Comparison of ENCODE assay signal across 9 cellular contexts in the genomic region with DNA sequence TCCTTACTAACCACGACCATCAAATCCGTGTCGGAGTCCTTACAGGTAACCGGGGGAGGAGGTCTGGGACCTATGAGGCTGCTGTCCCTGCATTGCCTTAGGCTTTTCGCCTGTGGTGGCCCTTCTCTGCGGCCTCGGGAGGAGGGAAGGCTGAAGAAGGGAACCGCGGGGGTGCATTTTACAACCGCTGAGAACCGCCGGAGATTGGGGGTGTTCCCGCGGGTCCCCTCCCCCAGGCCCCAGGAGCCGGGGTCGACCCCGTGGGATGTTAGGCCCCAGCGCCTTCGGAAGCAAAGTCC. TPM values are rescaled to one million over a fixed set of nuclear protein-coding genes. Genes with fewer than 3 reads are reported as not detected.
A peak's percentile ranks its signal among the peaks of the same experiment; 100 is the strongest.
DNase-seq lines count a peak whose midpoint lies in the region; ATAC-seq and TF ChIP-seq lines count a peak whose summit lies in the region.
"Had no signal": no experiment of that assay in that cellular context is flagged by ENCODE, and none has a peak within 500 bp of the region (broad histone marks: within the 10 kb centered on the region; RNA-seq: fewer than 3 reads in every experiment).

No MANE protein-coding gene starts in this region.

- H3K9me3 Mint-ChIP-seq in glutamatergic neuron (ENCODE audit: unreplicated experiment): peaks cover 10% of the 10 kb centered on the region

- peaks cover 2% of the 10 kb centered on the region for H3K27me3 Mint-ChIP-seq in glutamatergic neuron (ENCODE audit: unreplicated experiment)

- DNase-seq in T-helper 9 cell: peak; percentile 4
- DNase-seq in glutamatergic neuron: no peak
- DNase-seq in stimulated activated CD8-positive, alpha-beta memory T cell treated with anti-CD3 and anti-CD28 coated beads, Interleukin-7, amount 100 ng/mL, for 24 hours (ENCODE audit: low read depth): peak; percentile 3
- DNase-seq in NCI-H146 (lab: John Stamatoyannopoulos, UW): no peak

- H3K4me1 Mint-ChIP-seq in glutamatergic neuron (ENCODE audit: low read depth, unreplicated experiment): peaks cover 2% of the 10 kb centered on the region

- H3K36me3 Mint-ChIP-seq in glutamatergic neuron (ENCODE audit: unreplicated experiment): no peaks in the 10 kb centered on the region

- H3K4me3 Mint-ChIP-seq in glutamatergic neuron (ENCODE audit: unreplicated experiment): peak overlapping the region; percentile 94

- peak overlapping the region; percentile 85 for H3K27ac Mint-ChIP-seq in glutamatergic neuron (ENCODE audit: unreplicated experiment)

- TF ChIP-seq CTCF in glutamatergic neuron (IDR thresholded peaks at IDR 0.05; ENCODE audit: partially characterized antibody, unreplicated experiment): no peak

- ATAC-seq in GM21723 (IDR thresholded peaks at IDR 0.05; ENCODE audit: unreplicated experiment): peak; percentile 0
- ATAC-seq in HG02623 (IDR thresholded peaks at IDR 0.05; ENCODE audit: unreplicated experiment): no peak
- no peak for ATAC-seq in HG02798 (IDR thresholded peaks at IDR 0.05; ENCODE audit: poor library complexity, unreplicated experiment)
- ATAC-seq in GM21786 (IDR thresholded peaks at IDR 0.05; ENCODE audit: unreplicated experiment): no peak

RNA-seq across cellular contexts. Expression of a gene that starts 0.5 kb away (rescaled TPM):
- total RNA-seq in glutamatergic neuron (ENCODE audit: unreplicated experiment): 29.8 TPM

RNA-seq across cellular contexts. Expression of a gene that starts 22.3 kb away (rescaled TPM):
- total RNA-seq in glutamatergic neuron (ENCODE audit: unreplicated experiment): not detected
- total RNA-seq: T-helper 1 cell treated with Interleukin-12 subunit alpha and Interleukin-12 subunit beta and Interleukin-4 antibody, amounts not matched to agents 30 ng/mL and 1 ng/mL, for 36 hours had no signal

Comparison
In these comparisons a context has a peak if more than half of its experiments do, and no peak if none do; other contexts are left out.
1. DNase-seq: peak in T-helper 9 cell (single experiment) and stimulated activated CD8-positive, alpha-beta memory T cell treated with anti-CD3 and anti-CD28 coated beads, Interleukin-7, amount 100 ng/mL, for 24 hours (single experiment); none in glutamatergic neuron (single experiment) and NCI-H146 (single experiment).